8 cellular contexts compared by ENCODE assay signal in genomic region chrX:136209016-136209738, GRCh38. TPM values are rescaled to one million over a fixed set of nuclear protein-coding genes. Genes with fewer than 3 reads are reported as not detected.
DNase-seq lines count a peak whose midpoint lies in the region; ATAC-seq and TF ChIP-seq lines count a peak whose summit lies in the region.

No MANE protein-coding gene starts in this region.

- H3K9me2 ChIP-seq in DOHH2 (replicated peaks; ENCODE audit: control insufficient read depth, low read length) (no peaks in the 10 kb centered on the region), hepatocyte (replicated peaks; ENCODE audit: insufficient read depth) (no peaks in the 10 kb centered on the region)

- peak; percentile 53 for DNase-seq in M059J (ENCODE audit: low read depth)
- DNase-seq in amniotic epithelial cell (ENCODE audit: low read depth), result peak; percentile 49
- DNase-seq in hepatocyte (ENCODE audit: low spot score), result peak; percentile 34
- DNase-seq in stimulated activated CD4-positive, alpha-beta T cell treated with anti-CD3 and anti-CD28 coated beads, Interleukin-1b, Interleukin-23, amount 100 ng/mL, for 48 hours, result peak; percentile 24
- no peak for DNase-seq in DMS79 treated with DMSO at 0.1 percent for 48 hours (lab: John Stamatoyannopoulos, UW)
- DNase-seq in NCI-H345 treated with DMSO at 0.1 percent for 48 hours (lab: John Stamatoyannopoulos, UW; ENCODE audit: unreplicated experiment), result no peak

- H3K9me3 ChIP-seq in DOHH2 (ENCODE audit: control insufficient read depth, insufficient read depth, low read length) (no peaks in the 10 kb centered on the region), hepatocyte (ENCODE audit: low read depth) (no peaks in the 10 kb centered on the region)

- no peak overlapping the region for H2AFZ ChIP-seq in hepatocyte

- no peaks in the 10 kb centered on the region for H3F3A ChIP-seq in DOHH2 (ENCODE audit: control insufficient read depth, insufficient read depth)

- ATAC-seq in GM19463 (IDR thresholded peaks at IDR 0.05; ENCODE audit: unreplicated experiment), result no peak

- TF ChIP-seq CTCF in DOHH2 (IDR thresholded peaks at IDR 0.05; ENCODE audit: low read depth, low read length, poor library complexity, severe bottlenecking), result peak; percentile 28
- peak; percentile 38 for TF ChIP-seq CTCF in hepatocyte (IDR thresholded peaks at IDR 0.05; ENCODE audit: poor library complexity)

- no peak overlapping the region for H3K4me3 ChIP-seq in DOHH2 (ENCODE audit: low read length)
- H3K4me3 ChIP-seq in hepatocyte, result no peak overlapping the region

- H3K27ac ChIP-seq in DOHH2 (ENCODE audit: low read depth, low read length), result no peak overlapping the region
- no peak overlapping the region for H3K27ac ChIP-seq in hepatocyte

- H3K4me1 ChIP-seq in DOHH2 (ENCODE audit: control insufficient read depth, low read length) (peaks cover 16% of the 10 kb centered on the region), hepatocyte (ENCODE audit: insufficient read depth) (no peaks in the 10 kb centered on the region)

- WGBS in hepatocyte (ENCODE audit: low lambda C conversion rate, missing lambda C conversion rate), result 75% methylated on average over 27 of the region's 28 CpGs

- H4K20me1 ChIP-seq in DOHH2 (ENCODE audit: control insufficient read depth, insufficient read depth, low read depth, low read length), result no peaks in the 10 kb centered on the region
- no peaks in the 10 kb centered on the region for H4K20me1 ChIP-seq in hepatocyte (ENCODE audit: insufficient read depth, poor library complexity, severe bottlenecking)

- no peaks in the 10 kb centered on the region for H3K36me3 ChIP-seq in DOHH2 (ENCODE audit: control insufficient read depth, low read length)
- H3K36me3 ChIP-seq in hepatocyte (replicated peaks; ENCODE audit: insufficient read depth, low read depth), result no peaks in the 10 kb centered on the region

- H3K27me3 ChIP-seq in DOHH2 (ENCODE audit: control insufficient read depth, low read length) (0 out of 2 replicates have a peak, but pooled peaks cover 2% of the 10 kb centered on the region), hepatocyte (no peaks in the 10 kb centered on the region)

- H3K4me2 ChIP-seq in DOHH2 (ENCODE audit: low read length), result no peak overlapping the region
- no peak overlapping the region for H3K4me2 ChIP-seq in hepatocyte

- no peaks in the 10 kb centered on the region for H3K79me2 ChIP-seq in DOHH2 (ENCODE audit: control insufficient read depth, low read length)
- no peaks in the 10 kb centered on the region for H3K79me2 ChIP-seq in hepatocyte

RNA-seq across cellular contexts. Expression of gene MAP7D3, which starts 42.0 kb away (rescaled TPM):
- 28.1 and 38.8 TPM in 2 replicates for total RNA-seq in M059J (2014; rRNA removed; shearing (Covaris generic))
- 3.9 and 6.9 TPM in 2 replicates for total RNA-seq in hepatocyte
- polyA plus RNA-seq in hepatocyte, result 6.1 and 6.8 TPM in 2 replicates

Comparison
In these comparisons a context has a peak if more than half of its experiments do, and no peak if none do; other contexts are left out.
1. DNase-seq: peak in M059J (single experiment), amniotic epithelial cell (single experiment), hepatocyte (single experiment) and stimulated activated CD4-positive, alpha-beta T cell treated with anti-CD3 and anti-CD28 coated beads, Interleukin-1b, Interleukin-23, amount 100 ng/mL, for 48 hours (single experiment); none in DMS79 treated with DMSO at 0.1 percent for 48 hours (single experiment) and NCI-H345 treated with DMSO at 0.1 percent for 48 hours (single experiment).